In the genomic region with DNA sequence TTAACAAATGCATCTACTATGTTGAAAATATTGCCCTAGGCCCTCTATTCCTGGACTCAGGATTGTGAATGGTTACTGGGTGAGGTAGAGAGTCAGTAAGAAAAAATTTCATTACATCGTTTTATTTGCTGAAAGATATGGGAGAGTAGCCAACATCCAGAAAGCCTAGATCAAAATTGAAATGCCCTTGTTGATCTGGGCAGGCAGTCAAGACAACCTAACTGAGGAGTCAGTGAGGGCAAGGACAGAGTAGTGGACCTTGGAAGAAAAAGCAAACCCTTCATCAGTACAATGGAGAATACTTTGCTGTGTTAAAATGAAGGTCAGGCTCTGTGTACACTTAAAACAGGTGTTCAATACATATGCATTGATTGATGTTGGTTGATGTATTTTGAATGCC, we compare ENCODE assay signal across 23 cellular contexts.
DNase-seq lines count a peak whose midpoint lies in the region; ATAC-seq and TF ChIP-seq lines count a peak whose summit lies in the region.
"Had no signal": no experiment of that assay in that cellular context is flagged by ENCODE, and none has a peak within 500 bp of the region (broad histone marks: within the 10 kb centered on the region; RNA-seq: fewer than 3 reads in every experiment).

No MANE protein-coding gene starts in this region.

- DNase-seq in LNCaP clone FGC (ENCODE audit: low read depth) (peak; percentile 62), NCI-H69 (lab: John Stamatoyannopoulos, UW) (peak; percentile 60), mucosa of gallbladder (ENCODE audit: low spot score) (peak; percentile 75)
- DNase-seq: 8988T; ACHN; BE2C; C1 segment of cervical spinal cord; CD4-positive, alpha-beta memory T cell; CD4-positive, CD25-positive, alpha-beta regulatory T cell; CD8-positive, alpha-beta memory T cell; COR-L47; DMS 273 treated with DMSO at 0.1 percent for 48 hours; DMS153; DMS53; DMS79; DND-41; EL; GDM1 had no signal

- no peak overlapping the region for H3K4me3 ChIP-seq in LNCaP clone FGC (ENCODE audit: low read depth, low read length)
- H3K4me3 ChIP-seq: BLaER1, GM12878 had no signal

- ATAC-seq in HG03097 (IDR thresholded peaks at IDR 0.05; ENCODE audit: low FRiP score, unreplicated experiment) (no peak), GM21515 (IDR thresholded peaks at IDR 0.05; ENCODE audit: unreplicated experiment) (no peak), HG03135 (IDR thresholded peaks at IDR 0.05; ENCODE audit: unreplicated experiment) (no peak)
- ATAC-seq: GM12878 had no signal

- no peak for TF ChIP-seq CTCF in LNCaP clone FGC (IDR thresholded peaks at IDR 0.05; ENCODE audit: control insufficient read depth, extremely low read depth, insufficient read depth)
